In genomic region chr14:74302160-74302628, GRCh38 we compare ENCODE assay signal across 8 cellular contexts. TPM values are rescaled to one million over a fixed set of nuclear protein-coding genes. Genes with fewer than 3 reads are reported as not detected.
DNase-seq lines count a peak whose midpoint lies in the region; ATAC-seq and TF ChIP-seq lines count a peak whose summit lies in the region.

No MANE protein-coding gene starts in this region.

- no peak for TF ChIP-seq CTCF in 22Rv1 (IDR thresholded peaks at IDR 0.05)
- peak; percentile 41 for TF ChIP-seq CTCF in psoas muscle (IDR thresholded peaks at IDR 0.05)

- peak overlapping the region; percentile 56 for H3K27ac ChIP-seq in 22Rv1
- H3K27ac ChIP-seq in psoas muscle: peak overlapping the region; percentile 86

- H3K27me3 ChIP-seq in adipocyte (replicated peaks; ENCODE audit: control insufficient read depth, insufficient read depth, low read length) (no peaks in the 10 kb centered on the region), psoas muscle (ENCODE audit: insufficient read depth in 3 of 3, low read length in 2 of 3) (no peaks in the 10 kb centered on the region)

- H3K9me3 ChIP-seq in adipocyte (ENCODE audit: control insufficient read depth, low read length): no peaks in the 10 kb centered on the region
- H3K9me3 ChIP-seq in psoas muscle: no peaks in the 10 kb centered on the region

- DNase-seq in GF-D8 (lab: John Stamatoyannopoulos, UW): peak; percentile 18
- peak; percentile 24 to 50 for DNase-seq in NCI-H526 (lab: John Stamatoyannopoulos, UW)
- DNase-seq in adipocyte (ENCODE audit: low read depth): peak; percentile 80
- no peak for DNase-seq in left cardiac atrium
- no peak for DNase-seq in psoas muscle
- DNase-seq in NCI-H1048 (lab: John Stamatoyannopoulos, UW): no peak

- H3K4me1 ChIP-seq in adipocyte (ENCODE audit: control insufficient read depth, insufficient read depth, low read length) (peaks cover 17% of the 10 kb centered on the region), psoas muscle (peaks cover 7% of the 10 kb centered on the region)

- intact Hi-C loops in left cardiac atrium (cut with DNase I): no loop called here
- intact Hi-C loops in psoas muscle (cut with DNase I): no loop called here

- peak; percentile 40 for ATAC-seq in HG02884 (IDR thresholded peaks at IDR 0.05; ENCODE audit: unreplicated experiment)
- peak; percentile 71 to 78 for ATAC-seq in left cardiac atrium
- peak; percentile 62 to 80 (median 70) for ATAC-seq in psoas muscle

- H3K4me3 ChIP-seq in adipocyte (ENCODE audit: low read length): peak overlapping the region; percentile 93
- peak overlapping the region; percentile 98 for H3K4me3 ChIP-seq in psoas muscle

- H3K36me3 ChIP-seq in adipocyte (ENCODE audit: control insufficient read depth, insufficient read depth, low read length, severe bottlenecking): peaks cover 14% of the 10 kb centered on the region
- H3K36me3 ChIP-seq in psoas muscle (ENCODE audit: insufficient read depth in 1 of 2, low read depth in 1 of 2): peaks cover 0 to 23% of the 10 kb centered on the region in 2 donors

- WGBS in psoas muscle, 3 donors: 0 to 1% (median 1%) methylated on average over 6 of the region's 6 CpGs

- H3K9ac ChIP-seq in adipocyte (ENCODE audit: low read length): peak overlapping the region; percentile 94

RNA-seq across cellular contexts. Expression of gene ABCD4, which starts 0.5 kb away (rescaled TPM):
- total RNA-seq in left cardiac atrium (10 to 100 TPM; 22.5 to 26.8 TPM), psoas muscle (10 to 100 TPM; 11.6 to 26.2 (median 15.4) TPM)
- 10 to 100 TPM; 11.4 to 17.4 (median 15.3) TPM for polyA plus RNA-seq in psoas muscle

RNA-seq across cellular contexts. Expression of gene VRTN, which starts 46.1 kb away (rescaled TPM):
- not detected for total RNA-seq in left cardiac atrium
- total RNA-seq in psoas muscle: not detected
- not detected for polyA plus RNA-seq in psoas muscle

Comparison
In these comparisons a context has a peak if more than half of its experiments do, and no peak if none do; other contexts are left out.
1. DNase-seq: peak in GF-D8 (single experiment), NCI-H526 (2 of 2) and adipocyte (single experiment); none in left cardiac atrium (single experiment), psoas muscle (0 of 2) and NCI-H1048 (single experiment).
2. Peak in every context shown above with its lines, with median percentiles within 50 percentile points of each other: ATAC-seq.